Comparison of ENCODE assay signal across 11 cellular contexts in the genomic region with DNA sequence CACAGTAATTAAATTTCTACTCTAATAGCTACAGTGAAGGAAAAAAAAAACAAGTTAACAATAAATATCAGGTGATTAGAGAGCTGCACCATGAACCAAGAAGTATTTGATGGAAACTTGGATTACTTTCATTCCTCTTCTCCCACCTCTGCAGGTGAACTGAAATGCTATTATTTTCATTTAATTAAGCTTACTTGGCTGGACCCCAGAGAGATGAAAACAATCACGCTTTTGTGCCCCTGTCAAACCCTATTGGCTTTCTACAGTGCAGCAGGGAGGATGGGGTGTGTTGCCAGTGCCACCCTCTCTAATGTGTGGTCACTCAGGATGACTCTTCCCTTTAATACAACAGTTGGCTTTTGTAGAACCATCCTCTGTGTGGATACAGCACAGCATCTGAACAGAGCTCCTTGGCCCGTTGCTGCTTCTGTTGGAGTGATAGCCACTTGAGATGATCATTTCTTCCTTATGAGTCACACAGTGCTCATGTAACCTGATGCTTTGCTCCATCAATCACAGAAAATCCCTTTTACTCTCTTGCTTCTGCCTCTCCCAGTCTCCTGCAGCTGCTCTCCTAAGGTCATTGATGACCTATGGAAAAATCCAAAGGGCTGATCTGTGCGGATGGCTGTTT. TPM values are rescaled to one million over a fixed set of nuclear protein-coding genes. Genes with fewer than 3 reads are reported as not detected.
DNase-seq lines count a peak whose midpoint lies in the region; ATAC-seq and TF ChIP-seq lines count a peak whose summit lies in the region.
"Had no signal": no experiment of that assay in that cellular context is flagged by ENCODE, and none has a peak within 500 bp of the region (broad histone marks: within the 10 kb centered on the region; RNA-seq: fewer than 3 reads in every experiment).

No MANE protein-coding gene starts in this region.

- H3K4me3 ChIP-seq in foreskin fibroblast (ENCODE audit: low read depth in 1 of 2, low read length in 2 of 2) (no peak overlapping the region), BE2C (ENCODE audit: low read depth, low read length) (no peak overlapping the region)

- H3K36me3 ChIP-seq in BE2C, result no peaks in the 10 kb centered on the region

- H3K9me3 ChIP-seq in BE2C, result no peaks in the 10 kb centered on the region

- peaks cover 14% of the 10 kb centered on the region for H3K4me1 ChIP-seq in BE2C
- H3K4me1 ChIP-seq: parathyroid adenoma had no signal

- H3K27me3 ChIP-seq in BE2C, result no peaks in the 10 kb centered on the region

- DNase-seq in AG08396 (ENCODE audit: low spot score), result peak; percentile 66
- peak; percentile 52 for DNase-seq in LoVo (ENCODE audit: low spot score)
- DNase-seq in SHP77 treated with DMSO at 0.1 percent for 48 hours (lab: John Stamatoyannopoulos, UW), result peak; percentile 73
- peak; percentile 72 to 82 for DNase-seq in foreskin fibroblast
- DNase-seq in NCI-H526 (lab: John Stamatoyannopoulos, UW), result no peak
- no peak for DNase-seq in BE2C
- DNase-seq in epidermal melanocyte (ENCODE audit: insufficient read length, low spot score), result no peak
- DNase-seq: CD4-positive, alpha-beta memory T cell; hypothalamus had no signal

- TF ChIP-seq CTCF in foreskin fibroblast (IDR thresholded peaks at IDR 0.05; ENCODE audit: low read depth, low read length), result no peak
- TF ChIP-seq CTCF in BE2C (IDR thresholded peaks at IDR 0.05; ENCODE audit: low read depth, low read length), result no peak

- ATAC-seq in GM19324 (IDR thresholded peaks at IDR 0.05; ENCODE audit: low FRiP score, unreplicated experiment), result no peak

RNA-seq across cellular contexts. Expression of gene ARL4C, which starts 5.5 kb away (rescaled TPM):
- 30.7 TPM for polyA plus RNA-seq in BE2C (2012; ENCODE audit: insufficient read depth, insufficient read length, low read depth)

Comparison
In these comparisons a context has a peak if more than half of its experiments do, and no peak if none do; other contexts are left out.
1. DNase-seq: peak in AG08396 (single experiment), LoVo (single experiment), SHP77 treated with DMSO at 0.1 percent for 48 hours (single experiment) and foreskin fibroblast (2 of 2); none in NCI-H526 (0 of 2), BE2C (single experiment) and epidermal melanocyte (single experiment).